In the genomic region with DNA sequence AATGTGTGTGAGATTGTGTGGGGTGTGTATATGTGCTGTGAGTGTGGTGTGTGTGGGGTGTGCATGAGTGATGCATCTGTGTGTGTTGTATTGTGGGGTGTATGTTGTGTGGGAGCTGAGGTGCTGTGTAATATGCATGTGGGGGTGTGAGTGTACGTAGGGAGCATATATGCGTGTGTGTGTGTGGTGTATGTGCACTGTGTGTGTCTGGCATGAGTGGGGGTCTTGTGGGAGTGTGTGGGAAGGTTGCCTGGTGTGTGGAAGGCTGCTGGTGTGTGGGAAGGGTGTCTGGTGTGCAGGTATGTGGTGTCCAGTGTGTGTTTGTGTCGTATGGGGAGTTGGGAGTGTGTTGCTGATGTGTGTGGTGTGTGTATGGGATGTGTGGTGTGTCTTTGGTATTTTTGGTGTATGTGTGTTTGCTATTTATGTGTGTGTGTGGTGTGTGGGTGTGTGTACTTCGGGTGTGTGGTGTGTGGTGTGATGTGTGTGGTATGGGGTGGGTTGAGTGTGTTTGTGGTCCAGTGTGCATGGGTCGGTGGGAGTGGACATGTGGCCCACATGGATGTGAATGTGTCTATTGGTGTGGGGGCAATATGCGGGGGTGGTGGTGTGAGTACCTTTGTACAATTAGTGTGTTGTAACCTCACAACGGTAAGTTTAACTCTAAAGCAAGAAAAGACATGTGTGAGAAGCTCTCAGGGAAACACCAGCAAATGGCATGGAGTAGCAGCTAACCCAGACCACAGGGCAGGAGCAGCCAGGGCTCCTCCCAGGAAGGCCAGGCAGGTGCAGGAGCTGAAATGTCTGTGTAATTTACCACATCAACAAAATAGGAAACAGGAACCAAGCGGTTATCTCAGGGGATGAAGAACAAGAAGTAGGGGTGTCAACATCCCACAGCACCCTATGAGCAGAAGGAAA, we compare ENCODE assay signal across 2 cellular contexts.
A peak's percentile ranks its signal among the peaks of the same experiment; 100 is the strongest.
TF ChIP-seq lines count a peak whose summit lies in the region.

No MANE protein-coding gene starts in this region.

TF ChIP-seq in HEK293, 187 proteins besides CTCF, POLR2A, EP300 and RAD21:
- TF ChIP-seq, protein P1, sequence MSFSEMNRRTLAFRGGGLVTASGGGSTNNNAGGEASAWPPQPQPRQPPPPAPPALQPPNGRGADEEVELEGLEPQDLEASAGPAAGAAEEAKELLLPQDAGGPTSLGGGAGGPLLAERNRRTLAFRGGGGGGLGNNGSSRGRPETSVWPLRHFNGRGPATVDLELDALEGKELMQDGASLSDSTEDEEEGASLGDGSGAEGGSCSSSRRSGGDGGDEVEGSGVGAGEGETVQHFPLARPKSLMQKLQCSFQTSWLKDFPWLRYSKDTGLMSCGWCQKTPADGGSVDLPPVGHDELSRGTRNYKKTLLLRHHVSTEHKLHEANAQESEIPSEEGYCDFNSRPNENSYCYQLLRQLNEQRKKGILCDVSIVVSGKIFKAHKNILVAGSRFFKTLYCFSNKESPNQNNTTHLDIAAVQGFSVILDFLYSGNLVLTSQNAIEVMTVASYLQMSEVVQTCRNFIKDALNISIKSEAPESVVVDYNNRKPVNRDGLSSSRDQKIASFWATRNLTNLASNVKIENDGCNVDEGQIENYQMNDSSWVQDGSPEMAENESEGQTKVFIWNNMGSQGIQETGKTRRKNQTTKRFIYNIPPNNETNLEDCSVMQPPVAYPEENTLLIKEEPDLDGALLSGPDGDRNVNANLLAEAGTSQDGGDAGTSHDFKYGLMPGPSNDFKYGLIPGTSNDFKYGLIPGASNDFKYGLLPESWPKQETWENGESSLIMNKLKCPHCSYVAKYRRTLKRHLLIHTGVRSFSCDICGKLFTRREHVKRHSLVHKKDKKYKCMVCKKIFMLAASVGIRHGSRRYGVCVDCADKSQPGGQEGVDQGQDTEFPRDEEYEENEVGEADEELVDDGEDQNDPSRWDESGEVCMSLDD (tag by site-specific recombination; IDR thresholded peaks at IDR 0.05): no peak
- TF ChIP-seq EGR2 (tag by site-specific recombination; IDR thresholded peaks at IDR 0.05; ENCODE audit: low read depth) (peak; percentile 95), ZFHX2 (tag by site-specific recombination; conservative IDR thresholded peaks at IDR 0.05) (peak; percentile 97)
TF ChIP-seq in HEK293: peak in this region for 2.

TF ChIP-seq in GM23338, 12 proteins besides CTCF, POLR2A, EP300 and RAD21 (continued from another document):
- TF ChIP-seq REST (IDR thresholded peaks at IDR 0.05; ENCODE audit: unreplicated experiment) (no peak), POLR2AphosphoS5 (IDR thresholded peaks at IDR 0.05; ENCODE audit: low read depth) (no peak), NANOG (IDR thresholded peaks at IDR 0.05; ENCODE audit: borderline replicate concordance) (no peak), ETS1 (IDR thresholded peaks at IDR 0.05) (no peak), CREB1 (CRISPR knock-in tag; IDR thresholded peaks at IDR 0.05; ENCODE audit: low read depth) (no peak)
- TF ChIP-seq, protein P2, sequence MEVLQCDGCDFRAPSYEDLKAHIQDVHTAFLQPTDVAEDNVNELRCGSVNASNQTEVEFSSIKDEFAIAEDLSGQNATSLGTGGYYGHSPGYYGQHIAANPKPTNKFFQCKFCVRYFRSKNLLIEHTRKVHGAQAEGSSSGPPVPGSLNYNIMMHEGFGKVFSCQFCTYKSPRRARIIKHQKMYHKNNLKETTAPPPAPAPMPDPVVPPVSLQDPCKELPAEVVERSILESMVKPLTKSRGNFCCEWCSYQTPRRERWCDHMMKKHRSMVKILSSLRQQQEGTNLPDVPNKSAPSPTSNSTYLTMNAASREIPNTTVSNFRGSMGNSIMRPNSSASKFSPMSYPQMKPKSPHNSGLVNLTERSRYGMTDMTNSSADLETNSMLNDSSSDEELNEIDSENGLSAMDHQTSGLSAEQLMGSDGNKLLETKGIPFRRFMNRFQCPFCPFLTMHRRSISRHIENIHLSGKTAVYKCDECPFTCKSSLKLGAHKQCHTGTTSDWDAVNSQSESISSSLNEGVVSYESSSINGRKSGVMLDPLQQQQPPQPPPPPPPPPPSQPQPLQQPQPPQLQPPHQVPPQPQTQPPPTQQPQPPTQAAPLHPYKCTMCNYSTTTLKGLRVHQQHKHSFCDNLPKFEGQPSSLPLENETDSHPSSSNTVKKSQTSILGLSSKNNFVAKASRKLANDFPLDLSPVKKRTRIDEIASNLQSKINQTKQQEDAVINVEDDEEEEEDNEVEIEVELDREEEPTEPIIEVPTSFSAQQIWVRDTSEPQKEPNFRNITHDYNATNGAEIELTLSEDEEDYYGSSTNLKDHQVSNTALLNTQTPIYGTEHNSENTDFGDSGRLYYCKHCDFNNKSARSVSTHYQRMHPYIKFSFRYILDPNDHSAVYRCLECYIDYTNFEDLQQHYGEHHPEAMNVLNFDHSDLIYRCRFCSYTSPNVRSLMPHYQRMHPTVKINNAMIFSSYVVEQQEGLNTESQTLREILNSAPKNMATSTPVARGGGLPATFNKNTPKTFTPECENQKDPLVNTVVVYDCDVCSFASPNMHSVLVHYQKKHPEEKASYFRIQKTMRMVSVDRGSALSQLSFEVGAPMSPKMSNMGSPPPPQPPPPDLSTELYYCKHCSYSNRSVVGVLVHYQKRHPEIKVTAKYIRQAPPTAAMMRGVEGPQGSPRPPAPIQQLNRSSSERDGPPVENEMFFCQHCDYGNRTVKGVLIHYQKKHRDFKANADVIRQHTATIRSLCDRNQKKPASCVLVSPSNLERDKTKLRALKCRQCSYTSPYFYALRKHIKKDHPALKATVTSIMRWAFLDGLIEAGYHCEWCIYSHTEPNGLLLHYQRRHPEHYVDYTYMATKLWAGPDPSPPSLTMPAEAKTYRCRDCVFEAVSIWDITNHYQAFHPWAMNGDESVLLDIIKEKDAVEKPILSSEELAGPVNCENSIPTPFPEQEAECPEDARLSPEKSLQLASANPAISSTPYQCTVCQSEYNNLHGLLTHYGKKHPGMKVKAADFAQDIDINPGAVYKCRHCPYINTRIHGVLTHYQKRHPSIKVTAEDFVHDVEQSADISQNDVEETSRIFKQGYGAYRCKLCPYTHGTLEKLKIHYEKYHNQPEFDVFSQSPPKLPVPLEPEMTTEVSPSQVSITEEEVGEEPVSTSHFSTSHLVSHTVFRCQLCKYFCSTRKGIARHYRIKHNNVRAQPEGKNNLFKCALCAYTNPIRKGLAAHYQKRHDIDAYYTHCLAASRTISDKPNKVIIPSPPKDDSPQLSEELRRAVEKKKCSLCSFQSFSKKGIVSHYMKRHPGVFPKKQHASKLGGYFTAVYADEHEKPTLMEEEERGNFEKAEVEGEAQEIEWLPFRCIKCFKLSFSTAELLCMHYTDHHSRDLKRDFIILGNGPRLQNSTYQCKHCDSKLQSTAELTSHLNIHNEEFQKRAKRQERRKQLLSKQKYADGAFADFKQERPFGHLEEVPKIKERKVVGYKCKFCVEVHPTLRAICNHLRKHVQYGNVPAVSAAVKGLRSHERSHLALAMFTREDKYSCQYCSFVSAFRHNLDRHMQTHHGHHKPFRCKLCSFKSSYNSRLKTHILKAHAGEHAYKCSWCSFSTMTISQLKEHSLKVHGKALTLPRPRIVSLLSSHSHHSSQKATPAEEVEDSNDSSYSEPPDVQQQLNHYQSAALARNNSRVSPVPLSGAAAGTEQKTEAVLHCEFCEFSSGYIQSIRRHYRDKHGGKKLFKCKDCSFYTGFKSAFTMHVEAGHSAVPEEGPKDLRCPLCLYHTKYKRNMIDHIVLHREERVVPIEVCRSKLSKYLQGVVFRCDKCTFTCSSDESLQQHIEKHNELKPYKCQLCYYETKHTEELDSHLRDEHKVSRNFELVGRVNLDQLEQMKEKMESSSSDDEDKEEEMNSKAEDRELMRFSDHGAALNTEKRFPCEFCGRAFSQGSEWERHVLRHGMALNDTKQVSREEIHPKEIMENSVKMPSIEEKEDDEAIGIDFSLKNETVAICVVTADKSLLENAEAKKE (CRISPR knock-in tag; IDR thresholded peaks at IDR 0.05): no peak
